In the genomic region with DNA sequence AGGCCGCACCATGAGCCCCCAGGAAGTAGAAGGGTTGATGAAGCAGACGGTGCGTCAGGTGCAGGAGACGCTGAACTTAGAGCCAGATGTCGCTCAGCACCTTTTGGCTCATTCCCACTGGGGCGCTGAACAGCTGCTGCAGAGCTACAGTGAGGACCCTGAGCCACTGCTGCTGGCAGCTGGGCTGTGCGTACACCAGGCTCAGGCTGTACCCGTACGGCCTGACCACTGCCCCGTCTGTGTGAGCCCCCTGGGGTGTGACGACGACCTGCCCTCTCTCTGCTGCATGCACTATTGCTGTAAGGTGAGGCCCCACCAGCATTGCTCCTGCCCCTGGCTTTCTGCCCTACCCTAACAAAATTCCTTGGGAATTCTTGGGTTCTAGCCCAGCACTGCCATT, we compare ENCODE assay signal across 27 cellular contexts. TPM values are rescaled to one million over a fixed set of nuclear protein-coding genes. Genes with fewer than 3 reads are reported as not detected.
"Had no signal": no experiment of that assay in that cellular context is flagged by ENCODE, and none has a peak within 500 bp of the region (broad histone marks: within the 10 kb centered on the region; RNA-seq: fewer than 3 reads in every experiment).

No MANE protein-coding gene starts in this region.

- DNase-seq: activated CD4-positive, alpha-beta memory T cell treated with anti-CD3 and anti-CD28 coated beads, Interleukin-2, amount 10 ng/mL, durations not matched to agents 7 days and 5 days; activated CD4-positive, alpha-beta T cell treated with anti-CD3 and anti-CD28 coated beads for 48 hours; activated CD4-positive, CD25-positive, alpha-beta regulatory T cell; activated CD8-positive, alpha-beta memory T cell treated with anti-CD3 and anti-CD28 coated beads, Interleukin-2, amount 10 ng/mL, durations not matched to agents 7 days and 5 days; activated naive CD4-positive, alpha-beta T cell treated with anti-CD3 and anti-CD28 coated beads for 36 hours; activated T-cell treated with anti-CD3 and anti-CD28 coated beads, Interleukin-2, amount 50 U/mL, for 1 hour; effector CD8-positive, alpha-beta T cell; esophagus squamous epithelium; immature natural killer cell; mesenchymal stem cell; mucosa of descending colon; naive B cell; stimulated activated CD4-positive, alpha-beta T cell treated with anti-CD3 and anti-CD28 coated beads, Interleukin-12 subunit alpha, Interleukin-12 subunit beta, amount 100 ng/mL, for 4 hours; stimulated activated CD4-positive, alpha-beta T cell treated with anti-CD3 and anti-CD28 coated beads, Interleukin-1b, Interleukin-23, amount 100 ng/mL, for 48 hours; stimulated activated CD8-positive, alpha-beta memory T cell treated with anti-CD3 and anti-CD28 coated beads, Interleukin-4, amount 100 ng/mL, for 48 hours; stimulated activated naive CD8-positive, alpha-beta T cell treated with anti-CD3 and anti-CD28 coated beads, Interleukin-15, Interleukin-2, amounts not matched to agents 100 U/mL and 50 U/mL, for 24 hours; substantia nigra; T-helper 9 cell; transverse colon had no signal

- H3K4me1 Mint-ChIP-seq: activated CD4-positive, alpha-beta memory T cell treated with anti-CD3 and anti-CD28 coated beads, Interleukin-2, amount 10 ng/mL, durations not matched to agents 7 days and 5 days; activated CD8-positive, alpha-beta memory T cell treated with anti-CD3 and anti-CD28 coated beads, Interleukin-2, amount 10 ng/mL, durations not matched to agents 7 days and 5 days; activated T-helper 17 cell treated with anti-CD3 and anti-CD28 coated beads, Interleukin-2, amount 50 U/mL, for 72 hours; immature natural killer cell had no signal

- H3K4me1 ChIP-seq: prostate gland, vagina had no signal

- H3K9me3 Mint-ChIP-seq: activated CD4-positive, alpha-beta memory T cell treated with anti-CD3 and anti-CD28 coated beads, Interleukin-2, amount 10 ng/mL, durations not matched to agents 7 days and 5 days; activated naive CD4-positive, alpha-beta T cell treated with anti-CD3 and anti-CD28 coated beads for 36 hours; activated T-helper 17 cell treated with anti-CD3 and anti-CD28 coated beads, Interleukin-2, amount 50 U/mL, for 72 hours; dendritic cell treated with granulocyte-macrophage colony-stimulating factor and Interleukin-4, amounts not matched to agents 40 ng/mL and 50 ng/mL, for 4 days; immature natural killer cell; naive B cell; neural crest cell had no signal

- H3K27ac ChIP-seq: esophagus squamous epithelium, prostate gland, right atrium auricular region, transverse colon, vagina had no signal

- H3K27me3 ChIP-seq: esophagus squamous epithelium, right atrium auricular region, transverse colon, vagina had no signal

- H3K4me3 Mint-ChIP-seq: activated CD4-positive, alpha-beta memory T cell treated with anti-CD3 and anti-CD28 coated beads, Interleukin-2, amount 10 ng/mL, durations not matched to agents 7 days and 5 days; activated CD8-positive, alpha-beta memory T cell treated with anti-CD3 and anti-CD28 coated beads, Interleukin-2, amount 10 ng/mL, durations not matched to agents 7 days and 5 days; activated naive CD4-positive, alpha-beta T cell treated with anti-CD3 and anti-CD28 coated beads for 36 hours; activated T-helper 17 cell treated with anti-CD3 and anti-CD28 coated beads, Interleukin-2, amount 50 U/mL, for 72 hours; dendritic cell treated with granulocyte-macrophage colony-stimulating factor and Interleukin-4, amounts not matched to agents 40 ng/mL and 50 ng/mL, for 4 days; immature natural killer cell; neural crest cell had no signal

- H3K4me3 ChIP-seq: esophagus squamous epithelium, mucosa of descending colon, prostate gland, right atrium auricular region, transverse colon, vagina had no signal

- FAIRE-seq: endothelial cell of umbilical vein had no signal

- H3K36me3 ChIP-seq: prostate gland had no signal

- ATAC-seq: activated CD8-positive, alpha-beta memory T cell treated with anti-CD3 and anti-CD28 coated beads, Interleukin-2, amount 10 ng/mL, durations not matched to agents 7 days and 5 days; activated T-helper 17 cell treated with anti-CD3 and anti-CD28 coated beads, Interleukin-2, amount 50 U/mL, for 72 hours; mucosa of descending colon; stimulated activated naive CD8-positive, alpha-beta T cell treated with anti-CD3 and anti-CD28 coated beads, Interleukin-15, Interleukin-2, amounts not matched to agents 100 U/mL and 50 U/mL, for 24 hours had no signal

- H3K27ac Mint-ChIP-seq: activated CD4-positive, alpha-beta memory T cell treated with anti-CD3 and anti-CD28 coated beads, Interleukin-2, amount 10 ng/mL, durations not matched to agents 7 days and 5 days; activated CD8-positive, alpha-beta memory T cell treated with anti-CD3 and anti-CD28 coated beads, Interleukin-2, amount 10 ng/mL, durations not matched to agents 7 days and 5 days; activated naive CD4-positive, alpha-beta T cell treated with anti-CD3 and anti-CD28 coated beads for 36 hours; activated T-helper 17 cell treated with anti-CD3 and anti-CD28 coated beads, Interleukin-2, amount 50 U/mL, for 72 hours; dendritic cell treated with granulocyte-macrophage colony-stimulating factor and Interleukin-4, amounts not matched to agents 40 ng/mL and 50 ng/mL, for 4 days; immature natural killer cell had no signal

- H3K9me3 ChIP-seq: esophagus squamous epithelium, mucosa of descending colon, prostate gland, right atrium auricular region, transverse colon, vagina had no signal

RNA-seq across cellular contexts. Expression of a gene that starts 27.1 kb away (rescaled TPM):
- total RNA-seq: endothelial cell of umbilical vein, omental fat pad, vagina had no signal
- polyA plus RNA-seq: immature natural killer cell had no signal
